Comparison of ENCODE assay signal across 9 cellular contexts in the genomic region with DNA sequence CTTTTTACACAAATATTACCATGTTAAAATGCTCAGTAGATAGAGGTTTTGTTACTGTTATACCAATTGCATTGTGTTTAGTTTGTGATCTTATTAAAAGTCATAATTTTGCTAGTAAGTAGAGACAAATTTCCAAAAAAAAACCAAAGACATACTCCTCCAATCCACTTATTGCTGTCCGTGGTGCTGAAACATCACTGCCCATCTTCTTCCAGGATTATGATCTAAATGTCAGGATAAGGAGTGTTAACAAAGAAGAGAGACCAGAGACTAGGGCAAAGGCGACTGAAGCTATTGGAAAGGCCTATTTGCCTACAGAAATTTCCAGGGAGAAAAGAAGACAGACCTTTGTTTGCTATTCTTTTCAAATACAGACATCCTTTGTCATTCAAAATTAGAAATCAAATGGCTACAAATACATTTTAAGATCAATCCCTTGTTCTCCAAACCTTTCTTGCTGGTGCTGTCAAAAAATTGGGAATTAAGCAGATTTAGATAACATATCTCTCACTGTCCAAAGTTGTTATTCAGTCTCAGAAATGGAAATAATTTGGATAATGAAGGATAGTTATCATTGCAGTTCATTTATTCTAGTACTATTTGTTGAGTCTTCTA.
DNase-seq lines count a peak whose midpoint lies in the region; ATAC-seq and TF ChIP-seq lines count a peak whose summit lies in the region.
"Had no signal": no experiment of that assay in that cellular context is flagged by ENCODE, and none has a peak within 500 bp of the region (broad histone marks: within the 10 kb centered on the region; RNA-seq: fewer than 3 reads in every experiment).

No MANE protein-coding gene starts in this region.

- H2AFZ ChIP-seq in neural cell (ENCODE audit: low read depth, low read length): no peak overlapping the region

- intact Hi-C loops in left ventricle myocardium superior (cut with micrococcal nuclease): no loop called here

- no peaks in the 10 kb centered on the region for H3F3A ChIP-seq in neural cell (ENCODE audit: insufficient read depth, low read length, poor library complexity, severe bottlenecking)

- H3K4me3 ChIP-seq in H7 (ENCODE audit: insufficient read depth, low read depth, low read length) (no peak overlapping the region), neural cell (ENCODE audit: low read length) (no peak overlapping the region)
- H3K4me3 ChIP-seq: psoas muscle had no signal

- no peak overlapping the region for H3K9ac ChIP-seq in neural cell (ENCODE audit: low read length)

- DNase-seq in H7 (peak; percentile 7), NCI-H460 (ENCODE audit: extremely low read depth, low read depth) (peak; percentile 26), dedifferentiated amniotic fluid mesenchymal stem cell (ENCODE audit: extremely low spot score) (peak; percentile 31), MV-4-11 (lab: John Stamatoyannopoulos, UW) (no peak), left lobe of liver (ENCODE audit: low spot score) (no peak), left ventricle myocardium superior (no peak)
- DNase-seq: NCI-H524 treated with DMSO at 0.1 percent for 48 hours, psoas muscle had no signal

- H3K27me3 ChIP-seq in H7 (ENCODE audit: control insufficient read depth, insufficient read depth, low read length) (no peaks in the 10 kb centered on the region), neural cell (ENCODE audit: insufficient read depth, low read depth, low read length) (no peaks in the 10 kb centered on the region)

- no peak overlapping the region for H3K4me2 ChIP-seq in neural cell (ENCODE audit: low read length)

- no peak overlapping the region for H3K27ac ChIP-seq in neural cell (ENCODE audit: low read length)
- H3K27ac ChIP-seq: psoas muscle had no signal

- H4K20me1 ChIP-seq in neural cell (ENCODE audit: insufficient read depth): no peaks in the 10 kb centered on the region

- H3K9me2 ChIP-seq in neural cell (ENCODE audit: insufficient read depth, low read length): no peaks in the 10 kb centered on the region

- no peak for TF ChIP-seq RAD21 in neural cell (conservative IDR thresholded peaks at IDR 0.05)

- no peak for TF ChIP-seq CTCF in neural cell (IDR thresholded peaks at IDR 0.05; ENCODE audit: poor library complexity, severe bottlenecking)

- no peak for TF ChIP-seq EP300 in neural cell (conservative IDR thresholded peaks at IDR 0.05; ENCODE audit: poor library complexity, severe bottlenecking)

- H3K9me3 ChIP-seq in neural cell (ENCODE audit: low read length): no peaks in the 10 kb centered on the region
- H3K9me3 ChIP-seq: psoas muscle had no signal

- H3K79me2 ChIP-seq in neural cell (replicated peaks; ENCODE audit: insufficient read depth, low read length): no peaks in the 10 kb centered on the region

- H3K36me3 ChIP-seq in H7 (replicated peaks; ENCODE audit: control insufficient read depth, insufficient read depth, low read length) (no peaks in the 10 kb centered on the region), neural cell (ENCODE audit: insufficient read depth, low read length) (no peaks in the 10 kb centered on the region)

- ATAC-seq in left lobe of liver (no peak), left ventricle myocardium superior (no peak)
- ATAC-seq: psoas muscle had no signal

TF ChIP-seq in neural cell, 6 proteins besides CTCF, POLR2A, EP300 and RAD21:
- TF ChIP-seq, protein P1, sequence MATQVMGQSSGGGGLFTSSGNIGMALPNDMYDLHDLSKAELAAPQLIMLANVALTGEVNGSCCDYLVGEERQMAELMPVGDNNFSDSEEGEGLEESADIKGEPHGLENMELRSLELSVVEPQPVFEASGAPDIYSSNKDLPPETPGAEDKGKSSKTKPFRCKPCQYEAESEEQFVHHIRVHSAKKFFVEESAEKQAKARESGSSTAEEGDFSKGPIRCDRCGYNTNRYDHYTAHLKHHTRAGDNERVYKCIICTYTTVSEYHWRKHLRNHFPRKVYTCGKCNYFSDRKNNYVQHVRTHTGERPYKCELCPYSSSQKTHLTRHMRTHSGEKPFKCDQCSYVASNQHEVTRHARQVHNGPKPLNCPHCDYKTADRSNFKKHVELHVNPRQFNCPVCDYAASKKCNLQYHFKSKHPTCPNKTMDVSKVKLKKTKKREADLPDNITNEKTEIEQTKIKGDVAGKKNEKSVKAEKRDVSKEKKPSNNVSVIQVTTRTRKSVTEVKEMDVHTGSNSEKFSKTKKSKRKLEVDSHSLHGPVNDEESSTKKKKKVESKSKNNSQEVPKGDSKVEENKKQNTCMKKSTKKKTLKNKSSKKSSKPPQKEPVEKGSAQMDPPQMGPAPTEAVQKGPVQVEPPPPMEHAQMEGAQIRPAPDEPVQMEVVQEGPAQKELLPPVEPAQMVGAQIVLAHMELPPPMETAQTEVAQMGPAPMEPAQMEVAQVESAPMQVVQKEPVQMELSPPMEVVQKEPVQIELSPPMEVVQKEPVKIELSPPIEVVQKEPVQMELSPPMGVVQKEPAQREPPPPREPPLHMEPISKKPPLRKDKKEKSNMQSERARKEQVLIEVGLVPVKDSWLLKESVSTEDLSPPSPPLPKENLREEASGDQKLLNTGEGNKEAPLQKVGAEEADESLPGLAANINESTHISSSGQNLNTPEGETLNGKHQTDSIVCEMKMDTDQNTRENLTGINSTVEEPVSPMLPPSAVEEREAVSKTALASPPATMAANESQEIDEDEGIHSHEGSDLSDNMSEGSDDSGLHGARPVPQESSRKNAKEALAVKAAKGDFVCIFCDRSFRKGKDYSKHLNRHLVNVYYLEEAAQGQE (IDR thresholded peaks at IDR 0.05; ENCODE audit: borderline replicate concordance): peak; percentile 31
- TF ChIP-seq SMC3 (conservative IDR thresholded peaks at IDR 0.05; ENCODE audit: poor library complexity): no peak
TF ChIP-seq in neural cell: peak in this region for 1.

Comparison
In these comparisons a context has a peak if more than half of its experiments do, and no peak if none do; other contexts are left out.
1. DNase-seq: peak in H7 (single experiment), NCI-H460 (single experiment) and dedifferentiated amniotic fluid mesenchymal stem cell (single experiment); none in MV-4-11 (single experiment), left lobe of liver (single experiment) and left ventricle myocardium superior (single experiment).